ENCODE assay signal across 19 cellular contexts in the genomic region with DNA sequence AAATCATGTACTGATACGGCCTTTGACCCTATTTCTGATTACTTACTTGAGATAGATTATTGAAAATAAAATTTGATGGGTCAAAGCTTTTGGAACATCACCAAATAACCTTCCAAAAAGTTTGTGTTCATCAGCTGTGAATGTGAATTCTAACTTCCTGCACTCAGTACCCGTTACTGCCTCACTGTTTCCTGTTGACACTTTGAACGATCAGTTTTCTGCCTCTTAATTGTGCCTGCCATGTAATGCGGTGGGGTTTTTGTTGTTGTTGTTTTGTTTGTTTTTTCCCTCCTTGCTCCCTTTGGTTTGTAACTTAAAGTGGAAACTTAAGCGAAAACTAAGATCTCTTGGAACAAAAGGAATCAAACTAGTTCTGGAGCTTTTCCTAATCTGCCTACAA. TPM values are rescaled to one million over a fixed set of nuclear protein-coding genes. Genes with fewer than 3 reads are reported as not detected.
DNase-seq lines count a peak whose midpoint lies in the region; ATAC-seq and TF ChIP-seq lines count a peak whose summit lies in the region.
"Had no signal": no experiment of that assay in that cellular context is flagged by ENCODE, and none has a peak within 500 bp of the region (broad histone marks: within the 10 kb centered on the region; RNA-seq: fewer than 3 reads in every experiment).

No MANE protein-coding gene starts in this region.

- H3K4me3 Mint-ChIP-seq in stimulated activated naive CD8-positive, alpha-beta T cell treated with anti-CD3 and anti-CD28 coated beads, Interleukin-15, Interleukin-2, amounts not matched to agents 100 ng/mL and 50 ng/mL, for 24 hours: peak overlapping the region; percentile 47
- H3K4me3 Mint-ChIP-seq in activated T-helper 17 cell treated with anti-CD3 and anti-CD28 coated beads, Interleukin-2, amount 50 U/mL, for 72 hours: peak overlapping the region; percentile 91
- peak overlapping the region in 7 of 8 donors; percentile 34 to 79 (median 60) for H3K4me3 Mint-ChIP-seq in naive B cell
- H3K4me3 Mint-ChIP-seq: GM23338, neural crest cell had no signal

- H3K9me3 ChIP-seq in esophagus squamous epithelium: no peaks in the 10 kb centered on the region
- H3K9me3 ChIP-seq: right lobe of liver, SJSA1 had no signal

- H3K27me3 Mint-ChIP-seq in stimulated activated naive CD8-positive, alpha-beta T cell treated with anti-CD3 and anti-CD28 coated beads, Interleukin-15, Interleukin-2, amounts not matched to agents 100 ng/mL and 50 ng/mL, for 24 hours: no peaks in the 10 kb centered on the region
- no peaks in the 10 kb centered on the region for H3K27me3 Mint-ChIP-seq in activated T-helper 17 cell treated with anti-CD3 and anti-CD28 coated beads, Interleukin-2, amount 50 U/mL, for 72 hours
- no peaks in the 10 kb centered on the region for H3K27me3 Mint-ChIP-seq in naive B cell

- no peak overlapping the region for H3K4me3 ChIP-seq in esophagus squamous epithelium
- H3K4me3 ChIP-seq: GM23338, right lobe of liver, SJSA1 had no signal

- H3K27ac ChIP-seq in esophagus squamous epithelium: peak overlapping the region in 1 of 4 donors; percentile 67
- H3K27ac ChIP-seq: SJSA1 had no signal

- no peaks in the 10 kb centered on the region for H3K27me3 ChIP-seq in esophagus squamous epithelium
- H3K27me3 ChIP-seq: right lobe of liver had no signal

- TF ChIP-seq CTCF in esophagus squamous epithelium (IDR thresholded peaks at IDR 0.05): no peak

- no peaks in the 10 kb centered on the region for H3K4me1 ChIP-seq in esophagus squamous epithelium
- H3K4me1 ChIP-seq: SJSA1 had no signal

- H3K36me3 Mint-ChIP-seq in stimulated activated naive CD8-positive, alpha-beta T cell treated with anti-CD3 and anti-CD28 coated beads, Interleukin-15, Interleukin-2, amounts not matched to agents 100 ng/mL and 50 ng/mL, for 24 hours (ENCODE audit: low read depth): peaks cover 94% of the 10 kb centered on the region
- H3K36me3 Mint-ChIP-seq in activated T-helper 17 cell treated with anti-CD3 and anti-CD28 coated beads, Interleukin-2, amount 50 U/mL, for 72 hours (ENCODE audit: low read depth): peaks cover 100% of the 10 kb centered on the region
- H3K36me3 Mint-ChIP-seq in naive B cell: peaks cover 32 to 45% of the 10 kb centered on the region in 2 donors

- H3K9me3 Mint-ChIP-seq in stimulated activated naive CD8-positive, alpha-beta T cell treated with anti-CD3 and anti-CD28 coated beads, Interleukin-15, Interleukin-2, amounts not matched to agents 100 ng/mL and 50 ng/mL, for 24 hours: no peaks in the 10 kb centered on the region
- H3K9me3 Mint-ChIP-seq in activated T-helper 17 cell treated with anti-CD3 and anti-CD28 coated beads, Interleukin-2, amount 50 U/mL, for 72 hours: no peaks in the 10 kb centered on the region
- H3K9me3 Mint-ChIP-seq in naive B cell: no peaks in the 10 kb centered on the region
- H3K9me3 Mint-ChIP-seq: GM23338, neural crest cell had no signal

- WGBS in esophagus squamous epithelium, 2 donors: 70 to 74% methylated on average over 5 of the region's 5 CpGs

- intact Hi-C loops in esophagus squamous epithelium (cut with DNase I): no loop called here

- no peak for DNase-seq in stimulated activated naive CD8-positive, alpha-beta T cell treated with anti-CD3 and anti-CD28 coated beads, Interleukin-15, Interleukin-2, amounts not matched to agents 100 U/mL and 50 U/mL, for 24 hours
- no peak for DNase-seq in naive B cell
- no peak for DNase-seq in NCI-H1105 treated with DMSO at 0.1 percent for 48 hours (lab: John Stamatoyannopoulos, UW)
- no peak for DNase-seq in esophagus squamous epithelium (lab: John Stamatoyannopoulos, UW)
- no peak for DNase-seq in ureter (ENCODE audit: low spot score)
- no peak for DNase-seq in HPDE6-E6E7 (ENCODE audit: extremely low spot score)
- DNase-seq: activated CD8-positive, alpha-beta memory T cell treated with anti-CD3 and anti-CD28 coated beads, Interleukin-2, amount 50 U/mL, for 4 hours; DMS79 treated with DMSO at 0.1 percent for 48 hours; left ventricle myocardium superior; NCI-H1048; NK-92 treated with Interleukin-12 subunit alpha and Interleukin-12 subunit beta, amount 100 ng/mL, for 24 hours; right lobe of liver; stimulated activated CD4-positive, alpha-beta T cell treated with anti-CD3 and anti-CD28 coated beads, Interleukin-4, amount 100 ng/mL, for 24 hours had no signal

- ATAC-seq in stimulated activated naive CD8-positive, alpha-beta T cell treated with anti-CD3 and anti-CD28 coated beads, Interleukin-15, Interleukin-2, amounts not matched to agents 100 U/mL and 50 U/mL, for 24 hours: no peak
- ATAC-seq in activated T-helper 17 cell treated with anti-CD3 and anti-CD28 coated beads, Interleukin-2, amount 50 U/mL, for 72 hours (replicated peaks): no peak
- ATAC-seq in naive B cell (ENCODE audit: low read depth in 2 of 2): no peak
- ATAC-seq: GM23338, left ventricle myocardium superior, right lobe of liver had no signal

- peaks cover 4 to 100% (median 44%) of the 10 kb centered on the region in 3 donors for H3K36me3 ChIP-seq in esophagus squamous epithelium

- peaks cover 66% of the 10 kb centered on the region for H3K4me1 Mint-ChIP-seq in stimulated activated naive CD8-positive, alpha-beta T cell treated with anti-CD3 and anti-CD28 coated beads, Interleukin-15, Interleukin-2, amounts not matched to agents 100 ng/mL and 50 ng/mL, for 24 hours (ENCODE audit: low read depth)
- H3K4me1 Mint-ChIP-seq in activated T-helper 17 cell treated with anti-CD3 and anti-CD28 coated beads, Interleukin-2, amount 50 U/mL, for 72 hours: peaks cover 53% of the 10 kb centered on the region
- peaks cover 38 to 61% (median 43%) of the 10 kb centered on the region in 3 donors for H3K4me1 Mint-ChIP-seq in naive B cell
- H3K4me1 Mint-ChIP-seq: GM23338, neural crest cell had no signal

- TF ChIP-seq POLR2A in esophagus squamous epithelium (IDR thresholded peaks at IDR 0.05): no peak

- peak overlapping the region; percentile 94 for H3K27ac Mint-ChIP-seq in stimulated activated naive CD8-positive, alpha-beta T cell treated with anti-CD3 and anti-CD28 coated beads, Interleukin-15, Interleukin-2, amounts not matched to agents 100 ng/mL and 50 ng/mL, for 24 hours
- peak overlapping the region; percentile 98 for H3K27ac Mint-ChIP-seq in activated T-helper 17 cell treated with anti-CD3 and anti-CD28 coated beads, Interleukin-2, amount 50 U/mL, for 72 hours
- H3K27ac Mint-ChIP-seq in naive B cell: peak overlapping the region; percentile 44 to 96 (median 88)
- H3K27ac Mint-ChIP-seq: GM23338 had no signal

RNA-seq across cellular contexts. Expression of gene ATG16L1, which starts 18.9 kb away (rescaled TPM):
- total RNA-seq in activated T-helper 17 cell treated with anti-CD3 and anti-CD28 coated beads, Interleukin-2, amount 50 U/mL, for 72 hours: 10 to 100 TPM; 24.5 to 34.1 TPM
- 10 to 100 TPM in 2 of 6 donors, 1 to 10 TPM in 4; 7.5 to 17.6 (median 9.6) TPM for polyA plus RNA-seq in naive B cell (ENCODE audit: low read depth in 6 of 6)
- 10 to 100 TPM; 12.3 to 38.0 (median 22.8) TPM for total RNA-seq in esophagus squamous epithelium
- total RNA-seq in ureter: 35.4 TPM

RNA-seq across cellular contexts. Expression of gene SAG, which starts 37.2 kb away (rescaled TPM):
- total RNA-seq in activated T-helper 17 cell treated with anti-CD3 and anti-CD28 coated beads, Interleukin-2, amount 50 U/mL, for 72 hours: 1 to 10 TPM in 1 of 2 donors, under 1 TPM in 1; 0.04 to 1.7 TPM
- not detected for polyA plus RNA-seq in naive B cell (ENCODE audit: low read depth in 6 of 6)
- total RNA-seq in esophagus squamous epithelium: not detected
- total RNA-seq in ureter: not detected
- total RNA-seq: fibroblast of villous mesenchyme, GM23338, left ventricle myocardium superior, neural crest cell, right lobe of liver, SJSA1 had no signal
- polyA plus RNA-seq: GM23338 had no signal
